ENCODE assay signal across 14 cellular contexts in the genomic region with DNA sequence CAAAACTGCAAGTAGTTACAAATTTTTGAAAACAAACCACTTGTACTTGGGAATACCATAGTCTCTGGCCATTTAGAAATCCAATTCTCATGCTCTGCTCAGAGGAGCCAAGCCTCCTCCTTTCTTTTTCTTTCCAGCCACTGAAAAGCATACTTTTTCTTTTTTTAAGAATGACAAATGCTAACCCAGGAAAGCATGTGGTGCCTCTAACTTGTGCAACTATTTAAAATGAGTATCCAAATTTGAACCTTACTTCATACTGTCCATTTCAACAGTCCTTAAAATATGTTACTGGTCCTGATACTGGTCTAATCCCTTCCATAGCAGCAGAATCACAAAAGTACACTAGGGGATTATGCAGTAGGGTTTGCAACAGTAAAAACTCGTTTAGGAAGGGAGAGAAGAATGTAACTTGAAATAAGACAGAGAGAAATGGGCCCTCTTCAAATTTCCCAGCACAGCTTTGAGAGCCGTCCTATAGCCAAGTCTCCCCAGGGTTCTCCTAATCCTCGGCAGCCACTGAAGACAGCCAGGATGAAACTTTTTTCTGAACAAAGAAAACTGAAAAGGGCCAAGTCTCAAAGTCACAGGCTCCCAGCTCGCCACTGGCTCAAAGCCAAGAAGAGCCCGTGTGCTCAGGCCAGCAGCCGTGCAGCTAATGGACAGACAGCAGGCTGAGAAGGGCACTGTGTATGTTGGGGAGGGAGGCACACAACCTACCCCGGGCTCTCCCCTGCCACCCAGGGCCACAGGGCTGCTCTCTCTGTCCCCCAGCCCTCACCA. TPM values are rescaled to one million over a fixed set of nuclear protein-coding genes. Genes with fewer than 3 reads are reported as not detected.
A peak's percentile ranks its signal among the peaks of the same experiment; 100 is the strongest.
DNase-seq lines count a peak whose midpoint lies in the region; ATAC-seq and TF ChIP-seq lines count a peak whose summit lies in the region.
"Had no signal": no experiment of that assay in that cellular context is flagged by ENCODE, and none has a peak within 500 bp of the region (broad histone marks: within the 10 kb centered on the region; RNA-seq: fewer than 3 reads in every experiment).

No MANE protein-coding gene starts in this region.

- no peaks in the 10 kb centered on the region for H3K36me3 ChIP-seq in GM23338 (ENCODE audit: insufficient read depth)

- peaks cover 3% of the 10 kb centered on the region; the same call in 2 of the 3 replicates for H3K36me3 Mint-ChIP-seq in GM23338 (ENCODE audit: low read depth)
- H3K36me3 Mint-ChIP-seq in activated naive CD8-positive, alpha-beta T cell treated with anti-CD3 and anti-CD28 coated beads, Interleukin-2, amount 50 U/mL, for 24 hours (ENCODE audit: low read depth): no peaks in the 10 kb centered on the region

- H3K4me1 ChIP-seq in GM23338 (ENCODE audit: insufficient read depth): peaks cover 44% of the 10 kb centered on the region

- DNase-seq in GM23338 (ENCODE audit: low spot score) (no peak), cerebellar cortex (ENCODE audit: low spot score) (peak; percentile 7), left colon (peak in 1 of 2 donors; percentile 48), sciatic nerve (ENCODE audit: low spot score) (no peak), coronary artery (ENCODE audit: low spot score) (no peak), NCI-H2029 treated with DMSO at 0.1 percent for 48 hours (lab: John Stamatoyannopoulos, UW) (no peak), HPDE6-E6E7 (ENCODE audit: extremely low spot score) (no peak)
- no peak for DNase-seq in activated naive CD8-positive, alpha-beta T cell treated with anti-CD3 and anti-CD28 coated beads, Interleukin-2, amount 50 U/mL, for 24 hours
- DNase-seq: activated CD4-positive, alpha-beta T cell treated with anti-CD3 and anti-CD28 coated beads, Interleukin-2, amount 50 U/mL, for 1 hour; effector CD4-positive, alpha-beta T cell; NCI-H1694; OCI-M1; stimulated activated CD4-positive, alpha-beta T cell treated with anti-CD3 and anti-CD28 coated beads, Interleukin-4, amount 100 ng/mL, for 1 hour had no signal

- peaks cover 50% of the 10 kb centered on the region for H4K20me1 ChIP-seq in GM23338 (replicated peaks; ENCODE audit: insufficient read depth)

- ATAC-seq in GM23338 (peak; percentile 68), left colon (peak; percentile 45), sciatic nerve (peak; percentile 66)
- ATAC-seq in activated naive CD8-positive, alpha-beta T cell treated with anti-CD3 and anti-CD28 coated beads, Interleukin-2, amount 50 U/mL, for 24 hours: no peak

- peaks cover 72% of the 10 kb centered on the region for H3K4me1 Mint-ChIP-seq in GM23338
- H3K4me1 Mint-ChIP-seq in activated naive CD8-positive, alpha-beta T cell treated with anti-CD3 and anti-CD28 coated beads, Interleukin-2, amount 50 U/mL, for 24 hours: no peaks in the 10 kb centered on the region

- H3K4me3 ChIP-seq in GM23338 (no peak overlapping the region), coronary artery (no peak overlapping the region)

- peaks cover 14% of the 10 kb centered on the region for H3K27me3 Mint-ChIP-seq in GM23338 (ENCODE audit: insufficient read depth, low read depth, poor library complexity)
- peaks cover 2% of the 10 kb centered on the region for H3K27me3 Mint-ChIP-seq in activated naive CD8-positive, alpha-beta T cell treated with anti-CD3 and anti-CD28 coated beads, Interleukin-2, amount 50 U/mL, for 24 hours

- no peak overlapping the region for H2AFZ ChIP-seq in GM23338

- 0 out of 2 replicates have a peak, but pooled peaks cover 2% of the 10 kb centered on the region for H3F3A ChIP-seq in GM23338 (replicated peaks; ENCODE audit: low read depth)

- H3K9me3 Mint-ChIP-seq in GM23338: no peaks in the 10 kb centered on the region
- H3K9me3 Mint-ChIP-seq in activated naive CD8-positive, alpha-beta T cell treated with anti-CD3 and anti-CD28 coated beads, Interleukin-2, amount 50 U/mL, for 24 hours: no peaks in the 10 kb centered on the region

- no peaks in the 10 kb centered on the region for H3K9me2 ChIP-seq in GM23338 (ENCODE audit: insufficient read depth)

- no peak overlapping the region for H3K4me2 ChIP-seq in GM23338

- intact Hi-C loops in left colon (cut with DNase I, micrococcal nuclease) (no loop called here), sciatic nerve (cut with DNase I) (no loop called here)

- H3K27ac ChIP-seq in GM23338 (ENCODE audit: low read depth): no peak overlapping the region
- peak overlapping the region in 1 of 2 donors; percentile 37 for H3K27ac ChIP-seq in coronary artery

- no peaks in the 10 kb centered on the region for H3K27me3 ChIP-seq in GM23338 (ENCODE audit: insufficient read depth)

- H3K4me3 Mint-ChIP-seq in GM23338: no peak overlapping the region; the same call in 2 of the 3 replicates
- no peak overlapping the region for H3K4me3 Mint-ChIP-seq in activated naive CD8-positive, alpha-beta T cell treated with anti-CD3 and anti-CD28 coated beads, Interleukin-2, amount 50 U/mL, for 24 hours

- no peak for TF ChIP-seq CTCF in GM23338 (conservative IDR thresholded peaks at IDR 0.05; ENCODE audit: low read depth in 2 of 2)
- no peak for TF ChIP-seq CTCF in coronary artery (IDR thresholded peaks at IDR 0.05)

- peaks cover 100% of the 10 kb centered on the region for H3K79me2 ChIP-seq in GM23338 (replicated peaks; ENCODE audit: insufficient read depth)

- no peak overlapping the region for H3K27ac Mint-ChIP-seq in GM23338
- no peak overlapping the region for H3K27ac Mint-ChIP-seq in activated naive CD8-positive, alpha-beta T cell treated with anti-CD3 and anti-CD28 coated beads, Interleukin-2, amount 50 U/mL, for 24 hours

TF ChIP-seq in GM23338, 12 proteins besides CTCF, POLR2A, EP300 and RAD21 (continues in another document):
- TF ChIP-seq EZH2phosphoT487 (IDR thresholded peaks at IDR 0.05; ENCODE audit: unreplicated experiment) (no peak), ZNF114 (CRISPR knock-in tag; IDR thresholded peaks at IDR 0.05) (no peak), STAT1 (IDR thresholded peaks at IDR 0.05; ENCODE audit: unreplicated experiment) (no peak), NANOG (IDR thresholded peaks at IDR 0.05; ENCODE audit: borderline replicate concordance) (no peak), EZH2 (IDR thresholded peaks at IDR 0.05; ENCODE audit: low read depth, unreplicated experiment) (no peak), CREB1 (CRISPR knock-in tag; IDR thresholded peaks at IDR 0.05; ENCODE audit: low read depth) (no peak)
- TF ChIP-seq, protein P1, sequence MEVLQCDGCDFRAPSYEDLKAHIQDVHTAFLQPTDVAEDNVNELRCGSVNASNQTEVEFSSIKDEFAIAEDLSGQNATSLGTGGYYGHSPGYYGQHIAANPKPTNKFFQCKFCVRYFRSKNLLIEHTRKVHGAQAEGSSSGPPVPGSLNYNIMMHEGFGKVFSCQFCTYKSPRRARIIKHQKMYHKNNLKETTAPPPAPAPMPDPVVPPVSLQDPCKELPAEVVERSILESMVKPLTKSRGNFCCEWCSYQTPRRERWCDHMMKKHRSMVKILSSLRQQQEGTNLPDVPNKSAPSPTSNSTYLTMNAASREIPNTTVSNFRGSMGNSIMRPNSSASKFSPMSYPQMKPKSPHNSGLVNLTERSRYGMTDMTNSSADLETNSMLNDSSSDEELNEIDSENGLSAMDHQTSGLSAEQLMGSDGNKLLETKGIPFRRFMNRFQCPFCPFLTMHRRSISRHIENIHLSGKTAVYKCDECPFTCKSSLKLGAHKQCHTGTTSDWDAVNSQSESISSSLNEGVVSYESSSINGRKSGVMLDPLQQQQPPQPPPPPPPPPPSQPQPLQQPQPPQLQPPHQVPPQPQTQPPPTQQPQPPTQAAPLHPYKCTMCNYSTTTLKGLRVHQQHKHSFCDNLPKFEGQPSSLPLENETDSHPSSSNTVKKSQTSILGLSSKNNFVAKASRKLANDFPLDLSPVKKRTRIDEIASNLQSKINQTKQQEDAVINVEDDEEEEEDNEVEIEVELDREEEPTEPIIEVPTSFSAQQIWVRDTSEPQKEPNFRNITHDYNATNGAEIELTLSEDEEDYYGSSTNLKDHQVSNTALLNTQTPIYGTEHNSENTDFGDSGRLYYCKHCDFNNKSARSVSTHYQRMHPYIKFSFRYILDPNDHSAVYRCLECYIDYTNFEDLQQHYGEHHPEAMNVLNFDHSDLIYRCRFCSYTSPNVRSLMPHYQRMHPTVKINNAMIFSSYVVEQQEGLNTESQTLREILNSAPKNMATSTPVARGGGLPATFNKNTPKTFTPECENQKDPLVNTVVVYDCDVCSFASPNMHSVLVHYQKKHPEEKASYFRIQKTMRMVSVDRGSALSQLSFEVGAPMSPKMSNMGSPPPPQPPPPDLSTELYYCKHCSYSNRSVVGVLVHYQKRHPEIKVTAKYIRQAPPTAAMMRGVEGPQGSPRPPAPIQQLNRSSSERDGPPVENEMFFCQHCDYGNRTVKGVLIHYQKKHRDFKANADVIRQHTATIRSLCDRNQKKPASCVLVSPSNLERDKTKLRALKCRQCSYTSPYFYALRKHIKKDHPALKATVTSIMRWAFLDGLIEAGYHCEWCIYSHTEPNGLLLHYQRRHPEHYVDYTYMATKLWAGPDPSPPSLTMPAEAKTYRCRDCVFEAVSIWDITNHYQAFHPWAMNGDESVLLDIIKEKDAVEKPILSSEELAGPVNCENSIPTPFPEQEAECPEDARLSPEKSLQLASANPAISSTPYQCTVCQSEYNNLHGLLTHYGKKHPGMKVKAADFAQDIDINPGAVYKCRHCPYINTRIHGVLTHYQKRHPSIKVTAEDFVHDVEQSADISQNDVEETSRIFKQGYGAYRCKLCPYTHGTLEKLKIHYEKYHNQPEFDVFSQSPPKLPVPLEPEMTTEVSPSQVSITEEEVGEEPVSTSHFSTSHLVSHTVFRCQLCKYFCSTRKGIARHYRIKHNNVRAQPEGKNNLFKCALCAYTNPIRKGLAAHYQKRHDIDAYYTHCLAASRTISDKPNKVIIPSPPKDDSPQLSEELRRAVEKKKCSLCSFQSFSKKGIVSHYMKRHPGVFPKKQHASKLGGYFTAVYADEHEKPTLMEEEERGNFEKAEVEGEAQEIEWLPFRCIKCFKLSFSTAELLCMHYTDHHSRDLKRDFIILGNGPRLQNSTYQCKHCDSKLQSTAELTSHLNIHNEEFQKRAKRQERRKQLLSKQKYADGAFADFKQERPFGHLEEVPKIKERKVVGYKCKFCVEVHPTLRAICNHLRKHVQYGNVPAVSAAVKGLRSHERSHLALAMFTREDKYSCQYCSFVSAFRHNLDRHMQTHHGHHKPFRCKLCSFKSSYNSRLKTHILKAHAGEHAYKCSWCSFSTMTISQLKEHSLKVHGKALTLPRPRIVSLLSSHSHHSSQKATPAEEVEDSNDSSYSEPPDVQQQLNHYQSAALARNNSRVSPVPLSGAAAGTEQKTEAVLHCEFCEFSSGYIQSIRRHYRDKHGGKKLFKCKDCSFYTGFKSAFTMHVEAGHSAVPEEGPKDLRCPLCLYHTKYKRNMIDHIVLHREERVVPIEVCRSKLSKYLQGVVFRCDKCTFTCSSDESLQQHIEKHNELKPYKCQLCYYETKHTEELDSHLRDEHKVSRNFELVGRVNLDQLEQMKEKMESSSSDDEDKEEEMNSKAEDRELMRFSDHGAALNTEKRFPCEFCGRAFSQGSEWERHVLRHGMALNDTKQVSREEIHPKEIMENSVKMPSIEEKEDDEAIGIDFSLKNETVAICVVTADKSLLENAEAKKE (CRISPR knock-in tag; IDR thresholded peaks at IDR 0.05): no peak

RNA-seq across cellular contexts. Expression of a gene that starts 39.5 kb away (rescaled TPM):
- 183 and 184 TPM in 2 replicates for total RNA-seq in GM23338 (2014; rRNA removed; shearing (Covaris generic))
- 124 and 125 TPM in 2 replicates for polyA plus RNA-seq in GM23338 (2016; fragmentation: Nextera tagmentation; extraction: Ambion mirVana)
- 10 to 100 TPM; 15.3 to 16.7 TPM for total RNA-seq in left colon
- total RNA-seq in sciatic nerve: 27.5 TPM
- total RNA-seq: NCI-H460 had no signal
